Comparison of ENCODE assay signal across 1 cellular context in the genomic region with DNA sequence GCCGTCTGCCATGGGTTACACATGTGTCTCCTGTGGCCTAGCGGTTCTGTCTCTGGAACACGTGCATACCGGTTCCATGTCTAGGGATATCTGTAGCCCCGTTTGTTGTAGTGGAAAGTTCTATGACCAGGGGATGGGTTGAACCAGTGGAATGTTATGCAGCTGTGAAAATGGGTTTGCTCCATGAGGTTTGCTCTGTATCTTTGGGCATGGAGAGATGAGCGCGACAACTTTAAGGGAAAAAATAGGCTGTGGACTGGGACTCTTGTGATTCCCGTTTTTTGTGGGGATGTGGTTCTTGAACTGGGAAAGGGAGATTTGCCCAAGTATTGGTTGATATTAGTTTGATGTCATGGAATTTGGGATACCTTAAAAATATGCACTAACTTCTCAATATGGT.
TF ChIP-seq lines count a peak whose summit lies in the region.

No MANE protein-coding gene starts in this region.

TF ChIP-seq in HEK293, 187 proteins besides CTCF, POLR2A, EP300 and RAD21 (continued from another document):
- TF ChIP-seq, protein P1, sequence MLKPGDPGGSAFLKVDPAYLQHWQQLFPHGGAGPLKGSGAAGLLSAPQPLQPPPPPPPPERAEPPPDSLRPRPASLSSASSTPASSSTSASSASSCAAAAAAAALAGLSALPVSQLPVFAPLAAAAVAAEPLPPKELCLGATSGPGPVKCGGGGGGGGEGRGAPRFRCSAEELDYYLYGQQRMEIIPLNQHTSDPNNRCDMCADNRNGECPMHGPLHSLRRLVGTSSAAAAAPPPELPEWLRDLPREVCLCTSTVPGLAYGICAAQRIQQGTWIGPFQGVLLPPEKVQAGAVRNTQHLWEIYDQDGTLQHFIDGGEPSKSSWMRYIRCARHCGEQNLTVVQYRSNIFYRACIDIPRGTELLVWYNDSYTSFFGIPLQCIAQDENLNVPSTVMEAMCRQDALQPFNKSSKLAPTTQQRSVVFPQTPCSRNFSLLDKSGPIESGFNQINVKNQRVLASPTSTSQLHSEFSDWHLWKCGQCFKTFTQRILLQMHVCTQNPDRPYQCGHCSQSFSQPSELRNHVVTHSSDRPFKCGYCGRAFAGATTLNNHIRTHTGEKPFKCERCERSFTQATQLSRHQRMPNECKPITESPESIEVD (tag by site-specific recombination; IDR thresholded peaks at IDR 0.05), result no peak
- no peak for TF ChIP-seq ZFP41 (tag by site-specific recombination; IDR thresholded peaks at IDR 0.05; ENCODE audit: borderline replicate concordance)
- peak; percentile 84 for TF ChIP-seq ZNF146 (tag by site-specific recombination; IDR thresholded peaks at IDR 0.05)
TF ChIP-seq in HEK293: peak in this region for 1.
